Comparison of ENCODE assay signal across 19 cellular contexts in genomic region chr1:2854151-2854550, GRCh38. TPM values are rescaled to one million over a fixed set of nuclear protein-coding genes. Genes with fewer than 3 reads are reported as not detected.
DNase-seq lines count a peak whose midpoint lies in the region; ATAC-seq, FAIRE-seq and TF ChIP-seq lines count a peak whose summit lies in the region.
"Had no signal": no experiment of that assay in that cellular context is flagged by ENCODE, and none has a peak within 500 bp of the region (broad histone marks: within the 10 kb centered on the region; RNA-seq: fewer than 3 reads in every experiment).

No MANE protein-coding gene starts in this region.

- H3K9ac ChIP-seq in HepG2 (ENCODE audit: insufficient read depth, low read depth, low read length) (no peak overlapping the region), neuronal stem cell (ENCODE audit: low read depth, low read length, poor library complexity) (no peak overlapping the region)
- H3K9ac ChIP-seq: GM23248 had no signal

- TF ChIP-seq EP300 in HepG2 (IDR thresholded peaks at IDR 0.05; ENCODE audit: low read depth in 2 of 2, low read length in 2 of 2) (no peak), HepG2 (CRISPR knock-in tag; IDR thresholded peaks at IDR 0.05; ENCODE audit: borderline replicate concordance) (no peak)

- TF ChIP-seq POLR2A in right lobe of liver (IDR thresholded peaks at IDR 0.05) = no peak
- TF ChIP-seq POLR2A in HepG2 (IDR thresholded peaks at IDR 0.05; ENCODE audit: insufficient read depth in 1 of 2, low read depth in 2 of 2, low read length in 2 of 2) = no peak
- TF ChIP-seq POLR2A in uterus (IDR thresholded peaks at IDR 0.05) = no peak

- H3K4me1 ChIP-seq in right lobe of liver = no peaks in the 10 kb centered on the region
- H3K4me1 ChIP-seq in HepG2 (ENCODE audit: insufficient read depth, low read length) = no peaks in the 10 kb centered on the region
- H3K4me1 ChIP-seq in neuronal stem cell (ENCODE audit: control insufficient read depth in 2 of 2, insufficient read depth in 1 of 2, low read depth in 1 of 2, low read length in 2 of 2) = peaks cover 0 to 12% of the 10 kb centered on the region in 2 donors
- no peaks in the 10 kb centered on the region for H3K4me1 ChIP-seq in uterus
- H3K4me1 ChIP-seq: BE2C, HAP-1 had no signal

- no peak overlapping the region for H2BK120ac ChIP-seq in neuronal stem cell (ENCODE audit: low read depth, low read length)

- peaks cover 6% of the 10 kb centered on the region for H3K9me3 Mint-ChIP-seq in stimulated activated memory B cell treated with anti-CD40 and anti-IgM and Interleukin-4, amounts not matched to agents 10 μg/mL and 1 μg/mL and 100 μg/mL, for 72 hours

- H2AFZ ChIP-seq in HepG2 (ENCODE audit: low read length) (no peak overlapping the region), neuronal stem cell (ENCODE audit: low read length) (no peak overlapping the region)
- H2AFZ ChIP-seq: GM23248 had no signal

- no peak for TF ChIP-seq RAD21 in HepG2 (CRISPR knock-in tag; IDR thresholded peaks at IDR 0.05)

- H3K79me1 ChIP-seq in neuronal stem cell (ENCODE audit: low read depth, low read length) = no peaks in the 10 kb centered on the region

- WGBS in right lobe of liver (ENCODE audit: insufficient coverage, low coverage, low lambda C conversion rate, missing lambda C conversion rate) = 61% methylated on average over 7 of the region's 13 CpGs
- WGBS in HepG2 (ENCODE audit: low lambda C conversion rate) = 14% methylated on average over 5 of the region's 13 CpGs
- WGBS in neuronal stem cell (ENCODE audit: extremely low coverage in 2 of 2, insufficient read length in 2 of 2, insufficient replicate concordance in 1 of 2), 2 donors = no CpG with 5 or more reads among the region's 13 CpGs

- no peak overlapping the region for H2BK12ac ChIP-seq in neuronal stem cell (ENCODE audit: low read length)

- H2BK15ac ChIP-seq in neuronal stem cell (ENCODE audit: low read length) = no peak overlapping the region

- H3K23ac ChIP-seq in neuronal stem cell (ENCODE audit: low read depth, low read length, poor library complexity) = peak overlapping the region; percentile 5

- DNase-seq in right lobe of liver (peak in 2 of 3 donors; percentile 12 to 27), HepG2 (ENCODE audit: low spot score) (no peak), neuronal stem cell (ENCODE audit: low spot score) (no peak), uterus (no peak), DMS53 (lab: John Stamatoyannopoulos, UW) (no peak)
- DNase-seq: ACHN; BE2C; C1 segment of cervical spinal cord; CD4-positive, CD25-positive, alpha-beta regulatory T cell; CD8-positive, alpha-beta memory T cell; COR-L47; DMS 273 treated with DMSO at 0.1 percent for 48 hours; GDM1; GM23248 had no signal

- H4K91ac ChIP-seq in neuronal stem cell (ENCODE audit: low read depth, low read length, poor library complexity) = peak overlapping the region; percentile 56

- intact Hi-C loops in right lobe of liver (cut with DNase I) (no loop called here), HepG2 (cut with micrococcal nuclease; ENCODE audit: unreplicated experiment) (no loop called here), uterus (cut with DNase I; ENCODE audit: low total_unique reads) (no loop called here)

- H4K20me1 ChIP-seq in HepG2 (ENCODE audit: insufficient read depth, low read length) = no peaks in the 10 kb centered on the region

- H4K8ac ChIP-seq in neuronal stem cell (ENCODE audit: low read depth, low read length) = no peak overlapping the region

- no peak overlapping the region for H3K4me3 Mint-ChIP-seq in stimulated activated memory B cell treated with anti-CD40 and anti-IgM and Interleukin-4, amounts not matched to agents 10 μg/mL and 1 μg/mL and 100 μg/mL, for 72 hours
- H3K4me3 Mint-ChIP-seq: CD4-positive, CD25-positive, alpha-beta regulatory T cell; CD8-positive, alpha-beta memory T cell had no signal

- POLR2A ChIA-PET in HepG2 (lab: Yijun Ruan, JAX) = no interaction called here

- ATAC-seq in right lobe of liver = no peak
- ATAC-seq in HepG2 = no peak
- peak; percentile 27 for ATAC-seq in stimulated activated memory B cell treated with anti-CD40 and anti-IgM and Interleukin-4, amounts not matched to agents 10 μg/mL and 1 μg/mL and 100 μg/mL, for 72 hours

- no peaks in the 10 kb centered on the region for H3K79me2 ChIP-seq in HepG2 (ENCODE audit: insufficient read depth, low read length)

- H2BK5ac ChIP-seq in neuronal stem cell (ENCODE audit: low read length) = no peak overlapping the region

- H3K4me3 ChIP-seq in right lobe of liver = no peak overlapping the region
- no peak overlapping the region for H3K4me3 ChIP-seq in HepG2 (replicated peaks in 1 of 3; ENCODE audit: insufficient read depth in 1 of 3, low read depth in 2 of 3, low read length in 3 of 3)
- H3K4me3 ChIP-seq in neuronal stem cell (ENCODE audit: low read length in 2 of 2) = no peak overlapping the region
- no peak overlapping the region for H3K4me3 ChIP-seq in uterus
- H3K4me3 ChIP-seq: GM23248, HAP-1 had no signal

- no peaks in the 10 kb centered on the region for H3K36me3 Mint-ChIP-seq in stimulated activated memory B cell treated with anti-CD40 and anti-IgM and Interleukin-4, amounts not matched to agents 10 μg/mL and 1 μg/mL and 100 μg/mL, for 72 hours
- H3K36me3 Mint-ChIP-seq: CD4-positive, CD25-positive, alpha-beta regulatory T cell; CD8-positive, alpha-beta memory T cell had no signal

- no TSS peak for BruUV-seq in HepG2 (replicated peaks; lab: Mats Ljungman, UMichigan)

- no peaks in the 10 kb centered on the region for H3K4me1 Mint-ChIP-seq in stimulated activated memory B cell treated with anti-CD40 and anti-IgM and Interleukin-4, amounts not matched to agents 10 μg/mL and 1 μg/mL and 100 μg/mL, for 72 hours
- H3K4me1 Mint-ChIP-seq: CD8-positive, alpha-beta memory T cell had no signal

- in situ Hi-C loops in HepG2 (cut with HindIII; ENCODE audit: extremely low pct_ligation_motif_present, low pct_unique_long_range_greater_than_20kb) = no loop called here

- H3K27ac ChIP-seq in right lobe of liver (no peak overlapping the region), HepG2 (ENCODE audit: extremely low read length, insufficient read depth, low read length) (no peak overlapping the region), neuronal stem cell (replicated peaks; ENCODE audit: low read length) (no peak overlapping the region), uterus (no peak overlapping the region)
- H3K27ac ChIP-seq: GM23248 had no signal

- FAIRE-seq in HepG2 (lab: Jason Lieb, UNC) = no peak
- FAIRE-seq: A204.1, GM12892, GM18507 had no signal

- no peak overlapping the region for H3K4ac ChIP-seq in neuronal stem cell (ENCODE audit: low read length)

- TF ChIP-seq CTCF in right lobe of liver (IDR thresholded peaks at IDR 0.05) (no peak), HepG2 (CRISPR knock-in tag; IDR thresholded peaks at IDR 0.05) (no peak), uterus (IDR thresholded peaks at IDR 0.05) (no peak)

- CTCF ChIA-PET in HepG2 (lab: Yijun Ruan, JAX; ENCODE audit: low intra/inter-chr PET ratio, low total read pairs) = no interaction called here

- H3K9me3 ChIP-seq in right lobe of liver (no peaks in the 10 kb centered on the region), HepG2 (ENCODE audit: low read length) (no peaks in the 10 kb centered on the region), neuronal stem cell (replicated peaks in 1 of 2; ENCODE audit: control insufficient read depth in 2 of 2, insufficient read depth in 1 of 2, low read depth in 1 of 2, low read length in 2 of 2) (peaks cover 0 to 6% of the 10 kb centered on the region in 2 donors), uterus (no peaks in the 10 kb centered on the region)
- H3K9me3 ChIP-seq: BE2C, HAP-1 had no signal

- no peak overlapping the region for H3K4me2 ChIP-seq in HepG2 (ENCODE audit: low read depth, low read length)
- H3K4me2 ChIP-seq in neuronal stem cell (ENCODE audit: insufficient read depth, low read length, poor library complexity, severe bottlenecking) = no peak overlapping the region

- peaks cover 22% of the 10 kb centered on the region for H3K27me3 Mint-ChIP-seq in stimulated activated memory B cell treated with anti-CD40 and anti-IgM and Interleukin-4, amounts not matched to agents 10 μg/mL and 1 μg/mL and 100 μg/mL, for 72 hours
- H3K27me3 Mint-ChIP-seq: CD4-positive, CD25-positive, alpha-beta regulatory T cell had no signal

- H3K27me3 ChIP-seq in right lobe of liver (no peaks in the 10 kb centered on the region), HepG2 (ENCODE audit: control insufficient read depth in 1 of 2, insufficient read depth in 2 of 2, low read length in 2 of 2) (peaks cover 5 to 71% of the 10 kb centered on the region in 2 experiments; a peak in 4 of 5 replicates), neuronal stem cell (ENCODE audit: control insufficient read depth in 3 of 3, insufficient read depth in 3 of 3, low read depth in 1 of 3, low read length in 3 of 3) (peaks cover 0 to 74% (median 0%) of the 10 kb centered on the region in 3 experiments), uterus (peaks cover 0 to 8% of the 10 kb centered on the region in 2 donors)

- no peak overlapping the region for H3K27ac Mint-ChIP-seq in stimulated activated memory B cell treated with anti-CD40 and anti-IgM and Interleukin-4, amounts not matched to agents 10 μg/mL and 1 μg/mL and 100 μg/mL, for 72 hours
- H3K27ac Mint-ChIP-seq: CD4-positive, CD25-positive, alpha-beta regulatory T cell; CD8-positive, alpha-beta memory T cell had no signal

- peak overlapping the region; percentile 92 for H3K14ac ChIP-seq in neuronal stem cell (ENCODE audit: low read length)

- H3K36me3 ChIP-seq in right lobe of liver (no peaks in the 10 kb centered on the region), HepG2 (replicated peaks in 1 of 2; ENCODE audit: control insufficient read depth in 1 of 2, insufficient read depth in 2 of 2, low read length in 2 of 2) (no peaks in the 10 kb centered on the region), neuronal stem cell (replicated peaks in 1 of 2; ENCODE audit: control insufficient read depth in 2 of 2, insufficient read depth in 2 of 2, low read length in 2 of 2) (no peaks in the 10 kb centered on the region), uterus (no peaks in the 10 kb centered on the region)
- H3K36me3 ChIP-seq: BE2C, HAP-1 had no signal

- H3K18ac ChIP-seq in neuronal stem cell (ENCODE audit: low read length) = peak overlapping the region; percentile 79

- H2AK5ac ChIP-seq in neuronal stem cell (ENCODE audit: low read depth, low read length) = peak overlapping the region; percentile 40

RNA-seq across cellular contexts. Expression of gene TTC34, which starts 52.7 kb away (rescaled TPM):
- total RNA-seq in right lobe of liver = under 1 TPM in 5 of 6 experiments, not detected in 1; 0.06 to 0.23 (median 0.18) TPM
- total RNA-seq in HepG2 (2016; rRNA removed; fragmentation: Illumina TruSeq; extraction: Trizol) = 0.07 TPM in 1 of 2 replicates, not detected in the other
- total RNA-seq in HepG2 (2016; cell fraction: cytosol; rRNA removed; fragmentation: Illumina TruSeq; extraction: Trizol; ENCODE audit: low read depth) = not detected in 2 replicates
- total RNA-seq in HepG2 (2016; cell fraction: insoluble cytoplasmic fraction; rRNA removed; fragmentation: Illumina TruSeq; extraction: Trizol) = 0.09 TPM in 1 of 2 replicates, not detected in the other
- total RNA-seq in HepG2 (2016; cell fraction: membrane; rRNA removed; fragmentation: Illumina TruSeq; extraction: Trizol) = 0.03 TPM in 1 of 2 replicates, not detected in the other
- total RNA-seq in HepG2 (2016; cell fraction: nucleus; rRNA removed; fragmentation: Illumina TruSeq; extraction: Trizol) = 0.22 and 0.31 TPM in 2 replicates
- 0.11 and 0.13 TPM in 2 replicates for polyA plus RNA-seq in HepG2 (2011; rRNA removed)
- 0.01 and 0.03 TPM in 2 replicates for polyA plus RNA-seq in HepG2 (2011; cell fraction: cytosol; rRNA removed)
- 1.1 and 1.5 TPM in 2 replicates for polyA plus RNA-seq in HepG2 (2011; cell fraction: nucleus; rRNA removed)
- polyA plus RNA-seq in HepG2 (2012) = 0.08 and 0.16 TPM in 2 replicates
- 0.01 TPM in 1 of 2 replicates, not detected in the other for polyA plus RNA-seq in HepG2 (2016; cell fraction: cytosol; fragmentation: Illumina TruSeq; extraction: Trizol; ENCODE audit: low read depth)
- polyA plus RNA-seq in HepG2 (2016; cell fraction: insoluble cytoplasmic fraction; fragmentation: Illumina TruSeq; extraction: Trizol; ENCODE audit: low read depth) = 0.03 and 0.05 TPM in 2 replicates
- polyA plus RNA-seq in HepG2 (2016; cell fraction: membrane; fragmentation: Illumina TruSeq; extraction: Trizol; ENCODE audit: low read depth) = 0.03 TPM in 1 of 2 replicates, not detected in the other
- 0.33 and 0.36 TPM in 2 replicates for polyA plus RNA-seq in HepG2 (2016; cell fraction: nucleus; fragmentation: Illumina TruSeq; extraction: Trizol; ENCODE audit: insufficient read depth, low read depth)
- polyA minus RNA-seq in HepG2 (2011; rRNA and poly(A)+ RNA removed; ENCODE audit: low replicate concordance) = 0.84 and 0.87 TPM in 2 replicates
- 0.09 and 0.10 TPM in 2 replicates for polyA minus RNA-seq in HepG2 (2011; cell fraction: cytosol; rRNA and poly(A)+ RNA removed)
- 1.7 and 2.5 TPM in 2 replicates for polyA minus RNA-seq in HepG2 (2011; cell fraction: nucleus; rRNA and poly(A)+ RNA removed)
- 0.39 TPM for polyA plus RNA-seq in neuronal stem cell (2013, experiment 1 of 2)
- 0.35 TPM for polyA plus RNA-seq in neuronal stem cell (2013, experiment 2 of 2)
- 1 to 10 TPM in 1 of 4 donors, under 1 TPM in 3; 0.29 to 2.9 (median 0.43) TPM for total RNA-seq in uterus

Comparison
In these comparisons a context has a peak if more than half of its experiments do, and no peak if none do; other contexts are left out.
1. DNase-seq: peak in right lobe of liver (2 of 3); none in HepG2 (single experiment), neuronal stem cell (single experiment), uterus (0 of 2) and DMS53 (single experiment).